ENCODE assay signal across 18 cellular contexts in genomic region chr2:189265696-189266320, GRCh38.
"Had no signal": no experiment of that assay in that cellular context is flagged by ENCODE, and none has a peak within 500 bp of the region (broad histone marks: within the 10 kb centered on the region; RNA-seq: fewer than 3 reads in every experiment).

No MANE protein-coding gene starts in this region.

- DNase-seq: activated CD4-positive, alpha-beta T cell treated with anti-CD3 and anti-CD28 coated beads for 48 hours; activated CD4-positive, CD25-positive, alpha-beta regulatory T cell; activated CD8-positive, alpha-beta T cell treated with anti-CD3 and anti-CD28 coated beads for 36 hours; activated naive CD4-positive, alpha-beta T cell treated with Interleukin-2 at 50 U/mL for 16 hours; activated naive CD8-positive, alpha-beta T cell treated with anti-CD3 and anti-CD28 coated beads, Interleukin-2, amount 10 ng/mL, durations not matched to agents 7 days and 5 days; activated T-cell treated with anti-CD3 and anti-CD28 coated beads, Interleukin-2, amount 50 U/mL, for 1 hour; amygdala; dermis blood vessel endothelial cell; effector memory CD4-positive, alpha-beta T cell; gastrocnemius medialis; head of caudate nucleus; left ventricle myocardium inferior; occipital lobe; posterior cingulate gyrus; retina; stimulated activated CD8-positive, alpha-beta memory T cell treated with anti-CD3 and anti-CD28 coated beads, Interleukin-4, amount 100 ng/mL, for 48 hours; stimulated activated naive CD4-positive, alpha-beta T cell; T-helper 9 cell had no signal

- H3K36me3 ChIP-seq: gastrocnemius medialis, left ventricle myocardium inferior had no signal

- H3K27me3 ChIP-seq: gastrocnemius medialis had no signal

- H3K4me3 ChIP-seq: gastrocnemius medialis, left ventricle myocardium inferior had no signal
